8 cellular contexts compared by ENCODE assay signal in the genomic region with DNA sequence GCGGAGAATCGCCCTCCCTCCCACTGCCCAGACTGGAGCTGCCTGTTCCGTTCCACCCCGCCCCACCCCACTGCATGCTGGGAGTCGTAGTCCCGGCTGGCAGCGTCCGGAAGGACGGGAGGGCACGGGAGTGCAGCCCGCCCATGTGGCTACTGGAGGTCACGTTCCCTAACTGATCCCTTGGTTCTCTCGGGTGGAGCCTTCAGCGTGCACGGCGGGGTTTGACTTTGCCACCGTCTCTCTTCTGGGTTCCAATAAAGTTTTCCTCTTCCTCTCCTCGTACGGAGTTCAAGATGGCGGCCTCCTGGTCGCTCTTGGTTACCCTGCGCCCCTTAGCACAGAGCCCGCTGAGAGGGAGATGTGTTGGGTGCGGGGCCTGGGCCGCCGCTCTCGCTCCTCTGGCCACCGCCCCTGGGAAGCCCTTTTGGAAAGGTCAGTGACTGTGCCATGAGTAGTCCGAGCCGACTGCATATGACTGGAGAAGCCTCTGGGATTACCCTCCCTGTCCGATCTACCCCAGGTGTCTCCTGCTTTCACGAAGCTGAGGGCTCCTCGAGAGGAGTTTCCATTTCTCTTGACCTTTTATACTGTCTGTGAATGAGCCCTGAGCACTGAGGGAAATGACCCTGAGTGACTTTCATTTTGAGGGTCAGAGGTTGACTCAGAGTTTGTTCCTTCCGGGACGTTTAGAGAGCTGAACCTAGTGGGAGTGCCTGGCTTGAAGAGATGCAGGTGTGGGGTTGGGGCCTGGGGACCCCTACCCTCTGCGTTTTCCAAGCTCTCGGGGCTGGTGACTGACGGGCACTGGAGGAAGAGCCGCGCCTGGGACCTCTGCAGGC. TPM values are rescaled to one million over a fixed set of nuclear protein-coding genes. Genes with fewer than 3 reads are reported as not detected.
DNase-seq lines count a peak whose midpoint lies in the region; ATAC-seq and TF ChIP-seq lines count a peak whose summit lies in the region.

TSS of gene AFG1L (plus strand) at position 268 of the 839 bp plus-strand sequence. CDS start at position 294, 26 bp downstream.

- H3K27ac ChIP-seq in adrenal gland (peak within 1 kb of the TSS; percentile 91 to 98 (median 94)), heart right ventricle (peak within 1 kb of the TSS; percentile 91 to 99 (median 95)), upper lobe of left lung (peak within 1 kb of the TSS; percentile 93 to 98 (median 95))

- H3K9me3 ChIP-seq in adrenal gland (replicated peaks in 1 of 3) (no peaks in the 10 kb centered on the region), heart right ventricle (no peaks in the 10 kb centered on the region), upper lobe of left lung (no peaks in the 10 kb centered on the region)

- TF ChIP-seq EP300 in upper lobe of left lung (IDR thresholded peaks at IDR 0.05), result peak in 1 of 4 donors; percentile 58

- peak; percentile 80 for ATAC-seq in HG02623 (IDR thresholded peaks at IDR 0.05; ENCODE audit: unreplicated experiment)
- ATAC-seq in heart right ventricle, result peak; percentile 99 to 100 (median 99)
- ATAC-seq in upper lobe of left lung (ENCODE audit: low FRiP score in 2 of 2), result peak; percentile 99

- peaks cover 0 to 8% of the 10 kb centered on the region in 2 donors for H3K4me1 ChIP-seq in adrenal gland (replicated peaks in 1 of 2)
- H3K4me1 ChIP-seq in heart right ventricle, result peaks cover 0 to 18% (median 10%) of the 10 kb centered on the region in 9 donors
- peaks cover 3 to 15% (median 11%) of the 10 kb centered on the region in 4 donors for H3K4me1 ChIP-seq in upper lobe of left lung

- peak; percentile 93 for DNase-seq in GM12865 (ENCODE audit: low read depth)
- peak; percentile 88 for DNase-seq in NCI-H1092 treated with DMSO at 0.1 percent for 48 hours (lab: John Stamatoyannopoulos, UW)
- peak; percentile 83 for DNase-seq in SW480 (ENCODE audit: low spot score)
- peak; percentile 95 to 97 (median 96) for DNase-seq in adrenal gland
- peak; percentile 94 to 95 for DNase-seq in heart right ventricle
- DNase-seq in posterior cingulate gyrus, result peak; percentile 92 to 99 (median 96)
- DNase-seq in upper lobe of left lung, result peak; percentile 97 to 98

- TF ChIP-seq CTCF in GM12865 (IDR thresholded peaks at IDR 0.05; ENCODE audit: insufficient read depth, low read depth, low read length, missing control alignments) (no peak), adrenal gland (IDR thresholded peaks at IDR 0.05) (no peak), heart right ventricle (IDR thresholded peaks at IDR 0.05) (no peak), upper lobe of left lung (IDR thresholded peaks at IDR 0.05) (no peak)

- peak; percentile 59 to 68 for TF ChIP-seq POLR2A in adrenal gland (IDR thresholded peaks at IDR 0.05)
- peak in 2 of 4 donors; percentile 31 to 86 for TF ChIP-seq POLR2A in upper lobe of left lung (IDR thresholded peaks at IDR 0.05)

- H3K36me3 ChIP-seq in adrenal gland (replicated peaks in 1 of 2) (no peaks in the 10 kb centered on the region), heart right ventricle (no peaks in the 10 kb centered on the region), upper lobe of left lung (no peaks in the 10 kb centered on the region)

- intact Hi-C loops in adrenal gland (cut with DNase I), result no loop called here
- intact Hi-C loops in heart right ventricle (cut with DNase I), result loop anchor here in 6 of 10 donors (1.0 to 5.0 kb wide), 3 partner anchors 33 to 34 kb away; partner anchors contain the start of gene SNX3 (in 6 of the 6)
- intact Hi-C loops in posterior cingulate gyrus (cut with DNase I), result no loop called here

- peak within 1 kb of the TSS; percentile 92 for H3K4me3 ChIP-seq in GM12865 (ENCODE audit: low read depth, low read length)
- H3K4me3 ChIP-seq in adrenal gland, result peak within 1 kb of the TSS; percentile 56 to 98 (median 76)
- peak within 1 kb of the TSS; percentile 62 to 96 (median 78) for H3K4me3 ChIP-seq in heart right ventricle
- H3K4me3 ChIP-seq in upper lobe of left lung, result peak within 1 kb of the TSS; percentile 46 to 73 (median 70)

- 0 to 1% (median 1%) methylated on average over 15 to 40 of the region's 40 CpGs for WGBS in adrenal gland, 4 donors
- 2% methylated on average over 40 of the region's 40 CpGs for WGBS in heart right ventricle, 2 donors
- WGBS in upper lobe of left lung, 2 donors, result 2 to 3% methylated on average over 26 to 40 of the region's 40 CpGs

- no peaks in the 10 kb centered on the region for H3K27me3 ChIP-seq in adrenal gland
- H3K27me3 ChIP-seq in heart right ventricle, result no peaks in the 10 kb centered on the region
- no peaks in the 10 kb centered on the region for H3K27me3 ChIP-seq in upper lobe of left lung

RNA-seq across cellular contexts. Expression of gene AFG1L, which starts in this region (rescaled TPM):
- total RNA-seq in adrenal gland (10 to 100 TPM in 3 of 8 donors, 1 to 10 TPM in 5; 3.2 to 13.5 (median 8.2) TPM), heart right ventricle (10 to 100 TPM in 9 of 10 donors, 1 to 10 TPM in 1; 9.2 to 18.8 (median 14.0) TPM), upper lobe of left lung (10 to 100 TPM in 1 of 6 donors, 1 to 10 TPM in 5; 2.6 to 19.9 (median 7.0) TPM)
- polyA plus RNA-seq in adrenal gland (1 to 10 TPM; 2.5 to 6.1 (median 3.1) TPM), heart right ventricle (1 to 10 TPM; 1.9 to 4.3 TPM)

Comparison
In these comparisons a context has a peak if more than half of its experiments do, and no peak if none do; other contexts are left out.
1. Peak in every context shown above with its lines: DNase-seq, ATAC-seq, H3K4me3 ChIP-seq and H3K27ac ChIP-seq.
2. intact Hi-C loops: an anchor here in heart right ventricle (1.0 to 5.0 kb wide); none called in adrenal gland and posterior cingulate gyrus.